15 cellular contexts compared by ENCODE assay signal in the genomic region with DNA sequence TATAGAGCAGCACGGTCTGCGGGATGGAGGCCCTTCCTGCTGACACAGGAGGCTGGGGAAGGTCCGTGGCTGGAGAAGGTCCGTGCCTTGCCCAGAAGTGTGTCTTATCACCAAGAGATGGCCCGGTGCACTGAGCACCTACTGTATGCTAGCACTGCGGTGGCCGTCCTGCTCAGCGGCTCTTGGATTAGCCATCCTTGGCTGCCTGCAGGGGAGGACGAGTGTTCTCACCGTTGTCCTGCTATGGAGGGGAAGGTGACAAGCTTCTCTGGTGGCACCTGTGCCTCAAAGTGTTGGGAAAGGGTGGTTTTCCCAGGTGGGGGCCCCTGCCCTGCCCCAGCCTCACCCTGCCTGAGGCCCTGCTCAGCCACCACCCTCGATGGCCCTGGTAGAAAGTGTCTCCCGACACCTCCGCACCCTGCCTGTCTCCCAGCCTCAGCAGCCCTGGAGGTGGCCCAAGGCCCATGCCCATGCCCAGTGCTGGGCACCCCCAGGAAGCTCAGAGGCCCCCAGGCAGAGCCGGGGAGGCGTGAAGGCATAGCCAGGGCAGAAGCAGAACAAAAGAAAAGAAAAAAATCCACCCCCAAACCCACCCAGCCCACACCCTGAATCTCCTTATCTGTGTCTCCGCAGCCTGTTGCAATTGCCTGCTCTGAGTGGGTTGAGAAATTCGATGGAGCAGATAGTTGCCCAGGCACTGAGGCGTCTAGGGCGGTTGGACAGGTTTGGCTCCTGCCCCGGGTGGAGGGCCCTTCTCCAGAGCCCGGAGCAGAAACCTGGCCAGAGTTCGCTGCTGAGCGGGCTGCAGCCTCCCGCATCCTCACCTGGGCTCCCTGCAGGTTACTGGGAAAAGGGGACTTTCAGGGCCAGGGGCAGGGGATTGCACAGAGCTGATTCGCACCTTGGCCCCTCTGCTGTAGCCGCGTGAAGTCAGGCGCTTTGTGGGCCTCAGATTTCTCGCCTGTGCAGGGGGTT. TPM values are rescaled to one million over a fixed set of nuclear protein-coding genes. Genes with fewer than 3 reads are reported as not detected.
DNase-seq lines count a peak whose midpoint lies in the region; ATAC-seq, FAIRE-seq and TF ChIP-seq lines count a peak whose summit lies in the region.
"Had no signal": no experiment of that assay in that cellular context is flagged by ENCODE, and none has a peak within 500 bp of the region (broad histone marks: within the 10 kb centered on the region; RNA-seq: fewer than 3 reads in every experiment).

No MANE protein-coding gene starts in this region.

- FAIRE-seq in GM12891 (lab: Jason Lieb, UNC), result no peak
- FAIRE-seq: astrocyte had no signal

- no peaks in the 10 kb centered on the region for H3K4me1 ChIP-seq in GM23338 (ENCODE audit: insufficient read depth)
- H3K4me1 ChIP-seq in prostate gland (replicated peaks), result peaks cover 90% of the 10 kb centered on the region

- H3K27me3 Mint-ChIP-seq in GM23338 (ENCODE audit: insufficient read depth, low read depth, poor library complexity), result peaks cover 5% of the 10 kb centered on the region
- H3K27me3 Mint-ChIP-seq: CD4-positive, CD25-positive, alpha-beta regulatory T cell had no signal

- H3K27me3 ChIP-seq in GM23338 (ENCODE audit: insufficient read depth) (no peaks in the 10 kb centered on the region), prostate gland (replicated peaks; ENCODE audit: insufficient read depth) (no peaks in the 10 kb centered on the region)
- H3K27me3 ChIP-seq: esophagus muscularis mucosa had no signal

- no peak overlapping the region for H3K27ac ChIP-seq in GM23338 (ENCODE audit: low read depth)
- peak overlapping the region; percentile 78 to 86 for H3K27ac ChIP-seq in prostate gland
- H3K27ac ChIP-seq: esophagus muscularis mucosa had no signal

- intact Hi-C loops in prostate gland (cut with DNase I), result no loop called here

- H3K4me3 Mint-ChIP-seq in GM23338, result no peak overlapping the region
- H3K4me3 Mint-ChIP-seq: CD4-positive, CD25-positive, alpha-beta regulatory T cell had no signal

- no peak overlapping the region for H3K4me2 ChIP-seq in GM23338

- H2AFZ ChIP-seq in GM23338, result no peak overlapping the region

- no peaks in the 10 kb centered on the region for H3K9me3 Mint-ChIP-seq in GM23338
- H3K9me3 Mint-ChIP-seq: CD4-positive, CD25-positive, alpha-beta regulatory T cell had no signal

- no peaks in the 10 kb centered on the region for H3K9me2 ChIP-seq in GM23338 (ENCODE audit: insufficient read depth)

- TF ChIP-seq CTCF in GM23338 (conservative IDR thresholded peaks at IDR 0.05; ENCODE audit: low read depth in 2 of 2) (no peak), fibroblast of the aortic adventitia (IDR thresholded peaks at IDR 0.05; ENCODE audit: insufficient read depth, low read length) (no peak), prostate gland (IDR thresholded peaks at IDR 0.05) (no peak)

- DNase-seq in GM23338 (ENCODE audit: low spot score), result no peak
- DNase-seq in SKM-1 treated with dmso at 0.1 percent for 144 hours (lab: John Stamatoyannopoulos, UW; ENCODE audit: unreplicated experiment), result peak; percentile 82
- DNase-seq in fibroblast of the aortic adventitia (ENCODE audit: low read depth), result peak; percentile 14
- peak; percentile 93 for DNase-seq in prostate gland (ENCODE audit: low spot score)
- DNase-seq in NCI-H510A (lab: John Stamatoyannopoulos, UW), result no peak
- DNase-seq in NK-92 (lab: John Stamatoyannopoulos, UW; ENCODE audit: unreplicated experiment), result no peak
- no peak for DNase-seq in AML-193 (lab: John Stamatoyannopoulos, UW)
- DNase-seq in GM12891 (ENCODE audit: insufficient read length, low spot score), result no peak
- DNase-seq: activated T-cell treated with anti-CD3 and anti-CD28 coated beads for 4 hours; CD4-positive, CD25-positive, alpha-beta regulatory T cell; NCI-H1048; nucleus accumbens; stimulated activated naive CD4-positive, alpha-beta T cell had no signal

- H3K27ac Mint-ChIP-seq in GM23338, result no peak overlapping the region
- H3K27ac Mint-ChIP-seq: CD4-positive, CD25-positive, alpha-beta regulatory T cell had no signal

- ATAC-seq in GM23338, result peak; percentile 6; the same call in 1 of the 3 replicates

- H4K20me1 ChIP-seq in GM23338 (replicated peaks; ENCODE audit: insufficient read depth), result no peaks in the 10 kb centered on the region; the same call in none of the 2 replicates

- H3K4me3 ChIP-seq in GM23338, result no peak overlapping the region
- H3K4me3 ChIP-seq in fibroblast of the aortic adventitia (ENCODE audit: low read depth, low read length), result no peak overlapping the region
- H3K4me3 ChIP-seq in prostate gland, result no peak overlapping the region
- H3K4me3 ChIP-seq: esophagus muscularis mucosa had no signal

- H3K36me3 ChIP-seq in GM23338 (ENCODE audit: insufficient read depth) (no peaks in the 10 kb centered on the region), prostate gland (no peaks in the 10 kb centered on the region)
- H3K36me3 ChIP-seq: esophagus muscularis mucosa had no signal

- H3K4me1 Mint-ChIP-seq in GM23338, result peaks cover 4% of the 10 kb centered on the region

- no peak for TF ChIP-seq POLR2A in prostate gland (IDR thresholded peaks at IDR 0.05)
- TF ChIP-seq POLR2A in GM12891 (IDR thresholded peaks at IDR 0.05; ENCODE audit: low read depth, low read length), result no peak

- 55% methylated on average over 27 of the region's 29 CpGs for WGBS in prostate gland

- peaks cover 61% of the 10 kb centered on the region for H3K79me2 ChIP-seq in GM23338 (replicated peaks; ENCODE audit: insufficient read depth)

- H3K36me3 Mint-ChIP-seq in GM23338 (ENCODE audit: low read depth), result no peaks in the 10 kb centered on the region
- H3K36me3 Mint-ChIP-seq: CD4-positive, CD25-positive, alpha-beta regulatory T cell had no signal

- no peaks in the 10 kb centered on the region for H3K9me3 ChIP-seq in prostate gland
- H3K9me3 ChIP-seq: esophagus muscularis mucosa had no signal

- no peaks in the 10 kb centered on the region for H3F3A ChIP-seq in GM23338 (replicated peaks; ENCODE audit: low read depth)

TF ChIP-seq in GM23338, 12 proteins besides CTCF, POLR2A, EP300 and RAD21:
- no peak for TF ChIP-seq ZNF331 (CRISPR knock-in tag; IDR thresholded peaks at IDR 0.05; ENCODE audit: low read depth)
- no peak for TF ChIP-seq CREB1 (CRISPR knock-in tag; IDR thresholded peaks at IDR 0.05; ENCODE audit: low read depth)
- no peak for TF ChIP-seq NANOG (IDR thresholded peaks at IDR 0.05; ENCODE audit: borderline replicate concordance)
TF ChIP-seq in GM23338: peak in this region for 0.

TF ChIP-seq in GM12891, 5 proteins besides CTCF, POLR2A, EP300 and RAD21:
- TF ChIP-seq POU2F2 (IDR thresholded peaks at IDR 0.05; ENCODE audit: low read depth, low read length) (no peak), TAF1 (IDR thresholded peaks at IDR 0.05; ENCODE audit: low read depth, low read length) (no peak), SPI1 (IDR thresholded peaks at IDR 0.05; ENCODE audit: low read depth, low read length) (no peak), PAX5 (IDR thresholded peaks at IDR 0.05; ENCODE audit: insufficient read depth, low read length, severe bottlenecking) (no peak), POLR2AphosphoS5 (IDR thresholded peaks at IDR 0.05; ENCODE audit: low read depth, low read length) (no peak)

RNA-seq across cellular contexts. Expression of gene RXRA, which starts 30.5 kb away (rescaled TPM):
- total RNA-seq in GM23338 (2014; rRNA removed; shearing (Covaris generic)), result 14.9 and 17.9 TPM in 2 replicates
- polyA plus RNA-seq in GM23338 (2016; fragmentation: Nextera tagmentation; extraction: Ambion mirVana), result 4.8 and 4.9 TPM in 2 replicates
- total RNA-seq in fibroblast of the aortic adventitia (ENCODE audit: low replicate concordance) (20.9 and 26.8 TPM in 2 replicates), prostate gland (10 to 100 TPM; 69.5 to 84.1 TPM)
- polyA plus RNA-seq in GM12891 (2012; ENCODE audit: low read depth, missing spikeins), result 28.3 TPM

Comparison
In these comparisons a context has a peak if more than half of its experiments do, and no peak if none do; other contexts are left out.
1. DNase-seq: peak in SKM-1 treated with dmso at 0.1 percent for 144 hours (single experiment), fibroblast of the aortic adventitia (single experiment) and prostate gland (single experiment); none in GM23338 (single experiment), NCI-H510A (single experiment), NK-92 (single experiment), AML-193 (0 of 2) and GM12891 (single experiment).